Comparison of ENCODE assay signal across 8 cellular contexts in the genomic region with DNA sequence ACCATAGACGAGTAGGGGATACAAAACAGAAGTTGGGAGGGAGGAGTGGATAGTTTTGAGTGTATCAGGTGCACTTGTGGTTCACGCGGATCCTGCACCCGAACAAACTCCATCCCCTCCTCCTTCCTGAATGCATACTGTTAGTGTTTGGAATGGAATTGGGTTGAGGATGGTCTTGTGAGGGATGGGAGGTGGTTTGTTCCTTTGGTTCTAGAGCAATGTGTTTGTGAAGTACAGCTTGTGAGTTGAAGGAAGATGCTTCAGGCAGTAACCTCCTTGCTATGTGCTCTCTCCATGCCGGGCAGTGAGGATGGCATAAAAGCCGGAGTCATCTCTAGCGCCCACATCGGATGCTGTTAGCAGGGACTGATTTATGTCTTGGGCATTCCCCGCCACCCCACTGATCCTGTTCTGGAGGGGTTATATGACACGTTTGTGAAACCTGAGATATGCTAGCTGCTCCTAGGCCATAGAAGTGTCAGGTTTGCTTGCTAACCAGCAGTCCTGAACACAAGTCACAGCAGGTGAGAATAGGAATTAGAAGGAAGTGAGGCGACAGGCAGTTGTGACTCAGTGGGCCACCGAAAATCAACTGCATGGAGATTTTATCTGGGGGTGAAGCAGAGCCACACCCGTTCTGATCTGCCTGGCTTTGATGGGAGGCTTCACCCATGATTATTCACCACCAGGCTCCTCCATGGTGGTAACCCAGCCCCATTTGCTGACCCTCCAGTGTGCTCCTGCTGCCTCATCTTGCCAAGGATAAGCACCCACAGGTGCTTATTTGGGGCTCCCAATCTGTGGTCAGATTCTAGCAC. TPM values are rescaled to one million over a fixed set of nuclear protein-coding genes. Genes with fewer than 3 reads are reported as not detected.
A peak's percentile ranks its signal among the peaks of the same experiment; 100 is the strongest.
DNase-seq lines count a peak whose midpoint lies in the region; ATAC-seq lines count a peak whose summit lies in the region.

No MANE protein-coding gene starts in this region.

- peak overlapping the region; percentile 84 to 97 (median 95) for H3K4me3 Mint-ChIP-seq in naive thymus-derived CD8-positive, alpha-beta T cell

- H2AFZ ChIP-seq in Karpas-422 (ENCODE audit: low read length), result no peak overlapping the region

- H3K4me1 ChIP-seq in Karpas-422 (ENCODE audit: low read length) (peaks cover 58% of the 10 kb centered on the region), duodenal mucosa (ENCODE audit: control insufficient read depth in 1 of 2, insufficient read depth in 2 of 2, low read length in 2 of 2) (peaks cover 42 to 53% of the 10 kb centered on the region in 2 donors), thymus (ENCODE audit: control insufficient read depth, insufficient read depth, low read length) (peaks cover 26% of the 10 kb centered on the region)

- no peaks in the 10 kb centered on the region for H3K9me2 ChIP-seq in Karpas-422 (replicated peaks; ENCODE audit: insufficient read depth, low read length)

- H3K27me3 ChIP-seq in Karpas-422 (ENCODE audit: low read length) (no peaks in the 10 kb centered on the region), duodenal mucosa (ENCODE audit: control insufficient read depth in 1 of 2, insufficient read depth in 2 of 2, low read length in 2 of 2) (no peaks in the 10 kb centered on the region), thymus (ENCODE audit: control insufficient read depth, insufficient read depth) (no peaks in the 10 kb centered on the region)

- peaks cover under 1% of the 10 kb centered on the region; the same call in 1 of the 2 replicates for H3K9me3 ChIP-seq in Karpas-422 (ENCODE audit: low read length)
- H3K9me3 ChIP-seq in duodenal mucosa (ENCODE audit: control insufficient read depth in 1 of 2, low read length in 2 of 2), result no peaks in the 10 kb centered on the region
- no peaks in the 10 kb centered on the region for H3K9me3 ChIP-seq in thymus (ENCODE audit: control insufficient read depth)

- H3K4me3 ChIP-seq in Karpas-422 (ENCODE audit: low read length), result peak overlapping the region; percentile 65
- H3K4me3 ChIP-seq in duodenal mucosa (ENCODE audit: low read depth in 1 of 2, low read length in 2 of 2), result peak overlapping the region; percentile 69 to 72
- peak overlapping the region; percentile 64 for H3K4me3 ChIP-seq in thymus (ENCODE audit: low read length)

- H3K4me2 ChIP-seq in Karpas-422 (ENCODE audit: low read depth, low read length, poor library complexity, severe bottlenecking), result peak overlapping the region; percentile 68

- H3K36me3 Mint-ChIP-seq in naive thymus-derived CD8-positive, alpha-beta T cell, result peaks cover 0 to 17% (median 0%) of the 10 kb centered on the region in 3 donors

- H3K36me3 ChIP-seq in Karpas-422 (ENCODE audit: insufficient read depth, low read length) (peaks cover 3% of the 10 kb centered on the region; the same call in 1 of the 2 replicates), duodenal mucosa (ENCODE audit: control insufficient read depth in 1 of 2, insufficient read depth in 2 of 2, low read length in 2 of 2) (no peaks in the 10 kb centered on the region), thymus (ENCODE audit: control insufficient read depth, insufficient read depth) (peaks cover 4% of the 10 kb centered on the region)

- peaks cover 60% of the 10 kb centered on the region for H3K79me2 ChIP-seq in Karpas-422 (ENCODE audit: low read length)

- POLR2A ChIA-PET in naive thymus-derived CD8-positive, alpha-beta T cell (lab: Charles Lee), result interaction anchor here (0.6 to 3.9 kb wide), 6 partner anchors 19 to 100 kb away, joined by 3 to 29 read pairs (median 4); no protein-coding TSS in a partner anchor

- peaks cover 11% of the 10 kb centered on the region; the same call in 1 of the 2 replicates for H4K20me1 ChIP-seq in Karpas-422 (ENCODE audit: insufficient read depth, low read depth, low read length)

- H3K27me3 Mint-ChIP-seq in naive thymus-derived CD8-positive, alpha-beta T cell, result no peaks in the 10 kb centered on the region

- peak overlapping the region; percentile 86 to 95 (median 91) for H3K27ac Mint-ChIP-seq in naive thymus-derived CD8-positive, alpha-beta T cell

- H3K4me1 Mint-ChIP-seq in naive thymus-derived CD8-positive, alpha-beta T cell, result peaks cover 46 to 77% (median 73%) of the 10 kb centered on the region in 4 donors

- peak overlapping the region; percentile 52 for H3K27ac ChIP-seq in Karpas-422 (ENCODE audit: low read length)
- no peak overlapping the region for H3K27ac ChIP-seq in duodenal mucosa (ENCODE audit: low read depth, low read length)
- H3K27ac ChIP-seq in thymus (ENCODE audit: low read depth), result no peak overlapping the region

- H3K9me3 Mint-ChIP-seq in naive thymus-derived CD8-positive, alpha-beta T cell, result no peaks in the 10 kb centered on the region

- DNase-seq in COLO668 (lab: John Stamatoyannopoulos, UW; ENCODE audit: unreplicated experiment) (peak; percentile 89), Karpas-422 (peak; percentile 48), globus pallidus (ENCODE audit: low spot score) (no peak)
- DNase-seq in activated CD4-positive, alpha-beta T cell treated with anti-CD3 and anti-CD28 coated beads for 1 hour, result peak; percentile 21
- peak in 7 of 10 donors; percentile 8 to 57 (median 34) for DNase-seq in naive thymus-derived CD8-positive, alpha-beta T cell

- WGBS in thymus, result 5% methylated on average over 13 of the region's 13 CpGs

- H3K9ac ChIP-seq in Karpas-422 (ENCODE audit: low read length) (peak overlapping the region; percentile 62), duodenal mucosa (ENCODE audit: low read depth in 1 of 2, low read length in 2 of 2) (peak overlapping the region; percentile 20 to 30)

- ATAC-seq in naive thymus-derived CD8-positive, alpha-beta T cell, result peak; percentile 12 to 47
- no peak for ATAC-seq in GM18519 (IDR thresholded peaks at IDR 0.05; ENCODE audit: low FRiP score, unreplicated experiment)

RNA-seq across cellular contexts. Expression of gene BCR, which starts 2.2 kb away (rescaled TPM):
- total RNA-seq in Karpas-422 (2014; rRNA removed; shearing (Covaris generic); ENCODE audit: low replicate concordance), result 29.7 and 40.5 TPM in 2 replicates
- total RNA-seq in naive thymus-derived CD8-positive, alpha-beta T cell, result 10 to 100 TPM; 72.1 to 76.9 TPM
- polyA plus RNA-seq in naive thymus-derived CD8-positive, alpha-beta T cell, result 10 to 100 TPM in 1 of 3 donors, 1 to 10 TPM in 2; 3.8 to 18.3 (median 5.6) TPM
- polyA plus RNA-seq in thymus, result 22.8 TPM

RNA-seq across cellular contexts. Expression of gene RAB36, which starts 37.2 kb away (rescaled TPM):
- 4.0 and 10.6 TPM in 2 replicates for total RNA-seq in Karpas-422 (2014; rRNA removed; shearing (Covaris generic); ENCODE audit: low replicate concordance)
- 1 to 10 TPM; 1.1 to 1.2 TPM for total RNA-seq in naive thymus-derived CD8-positive, alpha-beta T cell
- polyA plus RNA-seq in naive thymus-derived CD8-positive, alpha-beta T cell, result 1 to 10 TPM in 1 of 3 donors, under 1 TPM in 2; 0.66 to 2.0 (median 0.97) TPM
- polyA plus RNA-seq in thymus, result 0.46 TPM

RNA-seq across cellular contexts. Expression of gene RSPH14, which starts 40.7 kb away (rescaled TPM):
- 2.6 and 3.1 TPM in 2 replicates for total RNA-seq in Karpas-422 (2014; rRNA removed; shearing (Covaris generic); ENCODE audit: low replicate concordance)
- under 1 TPM in 1 of 2 experiments, not detected in 1; 0.77 TPM for total RNA-seq in naive thymus-derived CD8-positive, alpha-beta T cell
- polyA plus RNA-seq in naive thymus-derived CD8-positive, alpha-beta T cell, result under 1 TPM in 1 of 3 donors, not detected in 2; 0.26 TPM
- polyA plus RNA-seq in thymus, result 0.27 TPM
